Comparison of ENCODE assay signal across 8 cellular contexts in genomic region chr15:70474682-70475438, GRCh38.
DNase-seq lines count a peak whose midpoint lies in the region; ATAC-seq and TF ChIP-seq lines count a peak whose summit lies in the region.

No MANE protein-coding gene starts in this region.

- DNase-seq in GM04503 (ENCODE audit: low read depth) (peak; percentile 100), NCI-H748 (lab: John Stamatoyannopoulos, UW; ENCODE audit: unreplicated experiment) (peak; percentile 83), ascending aorta (ENCODE audit: low spot score in 2 of 2) (peak; percentile 79 to 97), immature natural killer cell (peak; percentile 68 to 75 (median 74))
- peak in 1 of 2 donors; percentile 69 for DNase-seq in stimulated activated naive CD8-positive, alpha-beta T cell treated with anti-CD3 and anti-CD28 coated beads, Interleukin-15, amount 100 ng/mL, for 72 hours

- H3K4me1 Mint-ChIP-seq in immature natural killer cell: peaks cover 35 to 42% of the 10 kb centered on the region in 2 donors
- H3K4me1 Mint-ChIP-seq in stimulated activated naive CD8-positive, alpha-beta T cell treated with anti-CD3 and anti-CD28 coated beads, Interleukin-15, amount 100 ng/mL, for 72 hours: peaks cover 48% of the 10 kb centered on the region

- ATAC-seq in stimulated activated naive CD8-positive, alpha-beta T cell treated with anti-CD3 and anti-CD28 coated beads, Interleukin-15, amount 100 ng/mL, for 72 hours: peak; percentile 87
- no peak for ATAC-seq in GM19035 (IDR thresholded peaks at IDR 0.05; ENCODE audit: unreplicated experiment)
- no peak for ATAC-seq in HG02763 (IDR thresholded peaks at IDR 0.05; ENCODE audit: unreplicated experiment)
- no peak for ATAC-seq in HG02973 (IDR thresholded peaks at IDR 0.05; ENCODE audit: unreplicated experiment)

- H3K4me3 Mint-ChIP-seq in immature natural killer cell: peak overlapping the region; percentile 81 to 93 (median 85)
- peak overlapping the region; percentile 67 to 71 for H3K4me3 Mint-ChIP-seq in stimulated activated naive CD8-positive, alpha-beta T cell treated with anti-CD3 and anti-CD28 coated beads, Interleukin-15, amount 100 ng/mL, for 72 hours

- intact Hi-C loops in ascending aorta (cut with DNase I): loop anchor here (1.0 to 10.0 kb wide), 4 partner anchors 278 to 1020 kb away; partner anchors contain the start of gene RPLP1

- H3K9me3 ChIP-seq in ascending aorta: no peaks in the 10 kb centered on the region

- peaks cover 0 to 4% (median 0%) of the 10 kb centered on the region in 3 donors for H3K36me3 Mint-ChIP-seq in immature natural killer cell

- H3K27ac ChIP-seq in ascending aorta: peak overlapping the region; percentile 91

- peak overlapping the region; percentile 16 to 48 for H3K4me3 ChIP-seq in ascending aorta

- peaks cover 11 to 16% of the 10 kb centered on the region in 2 donors for H3K4me1 ChIP-seq in ascending aorta

- no peak for TF ChIP-seq CTCF in ascending aorta (IDR thresholded peaks at IDR 0.05)

- H3K27ac Mint-ChIP-seq in immature natural killer cell: peak overlapping the region in 5 of 6 donors; percentile 50 to 92 (median 86)
- H3K27ac Mint-ChIP-seq in stimulated activated naive CD8-positive, alpha-beta T cell treated with anti-CD3 and anti-CD28 coated beads, Interleukin-15, amount 100 ng/mL, for 72 hours: no peak overlapping the region

- H3K27me3 ChIP-seq in ascending aorta: no peaks in the 10 kb centered on the region

- peaks cover 20 to 29% (median 21%) of the 10 kb centered on the region in 3 donors for H3K27me3 Mint-ChIP-seq in immature natural killer cell (ENCODE audit: low read depth in 3 of 3)
- peaks cover 79% of the 10 kb centered on the region for H3K27me3 Mint-ChIP-seq in stimulated activated naive CD8-positive, alpha-beta T cell treated with anti-CD3 and anti-CD28 coated beads, Interleukin-15, amount 100 ng/mL, for 72 hours

- peaks cover 0 to 2% (median 0%) of the 10 kb centered on the region in 6 donors for H3K9me3 Mint-ChIP-seq in immature natural killer cell
- H3K9me3 Mint-ChIP-seq in stimulated activated naive CD8-positive, alpha-beta T cell treated with anti-CD3 and anti-CD28 coated beads, Interleukin-15, amount 100 ng/mL, for 72 hours: no peaks in the 10 kb centered on the region

- H3K36me3 ChIP-seq in ascending aorta: no peaks in the 10 kb centered on the region

Comparison
In these comparisons a context has a peak if more than half of its experiments do, and no peak if none do; other contexts are left out.
1. H3K27ac Mint-ChIP-seq: peak in immature natural killer cell (5 of 6); none in stimulated activated naive CD8-positive, alpha-beta T cell treated with anti-CD3 and anti-CD28 coated beads, Interleukin-15, amount 100 ng/mL, for 72 hours (0 of 2).